Comparison of ENCODE assay signal across 20 cellular contexts in genomic region chr6:107931894-107932293, GRCh38. TPM values are rescaled to one million over a fixed set of nuclear protein-coding genes. Genes with fewer than 3 reads are reported as not detected.
DNase-seq lines count a peak whose midpoint lies in the region; ATAC-seq, FAIRE-seq and TF ChIP-seq lines count a peak whose summit lies in the region.
"Had no signal": no experiment of that assay in that cellular context is flagged by ENCODE, and none has a peak within 500 bp of the region (broad histone marks: within the 10 kb centered on the region; RNA-seq: fewer than 3 reads in every experiment).

No MANE protein-coding gene starts in this region.

- H3K36me3 Mint-ChIP-seq in progenitor cell of endocrine pancreas (ENCODE audit: insufficient read depth), result peaks cover 45% of the 10 kb centered on the region

- 12% methylated on average over 3 of the region's 3 CpGs for WGBS in HepG2 (ENCODE audit: low lambda C conversion rate)

- no peak overlapping the region for H3K9ac ChIP-seq in HepG2 (ENCODE audit: insufficient read depth, low read depth, low read length)

- TF ChIP-seq POLR2A in GM12891 (IDR thresholded peaks at IDR 0.05; ENCODE audit: low read depth, low read length) (no peak), HepG2 (IDR thresholded peaks at IDR 0.05; ENCODE audit: insufficient read depth in 1 of 2, low read depth in 2 of 2, low read length in 2 of 2) (no peak)

- FAIRE-seq in GM12891 (lab: Jason Lieb, UNC) (peak; percentile 33), HepG2 (lab: Jason Lieb, UNC) (peak; percentile 92)
- FAIRE-seq: A549, GM18507, H1 had no signal

- BruUV-seq in HepG2 (replicated peaks; lab: Mats Ljungman, UMichigan), result no TSS peak

- H3K27me3 ChIP-seq in HepG2 (ENCODE audit: control insufficient read depth in 1 of 2, insufficient read depth in 2 of 2, low read length in 2 of 2), result no peaks in the 10 kb centered on the region
- H3K27me3 ChIP-seq: SJCRH30 had no signal

- no peak overlapping the region for H2AFZ ChIP-seq in HepG2 (ENCODE audit: low read length)

- CTCF ChIA-PET in HepG2 (lab: Yijun Ruan, JAX; ENCODE audit: low intra/inter-chr PET ratio, low total read pairs), result no interaction called here

- no peak overlapping the region for H3K4me3 Mint-ChIP-seq in progenitor cell of endocrine pancreas (ENCODE audit: low read depth)
- H3K4me3 Mint-ChIP-seq: B cell, CD14-positive monocyte had no signal

- no peaks in the 10 kb centered on the region for H3K4me1 Mint-ChIP-seq in progenitor cell of endocrine pancreas (ENCODE audit: low read depth)
- H3K4me1 Mint-ChIP-seq: CD14-positive monocyte had no signal

- H3K9me3 Mint-ChIP-seq in progenitor cell of endocrine pancreas (ENCODE audit: low read depth), result peaks cover 20% of the 10 kb centered on the region

- POLR2A ChIA-PET in HepG2 (lab: Yijun Ruan, JAX), result interaction anchor here (0.8 to 2.3 kb wide), 4 partner anchors 8 to 26 kb away, joined by 3 to 13 read pairs (median 5); partner anchors contain the start of gene SEC63

- H3K9me3 ChIP-seq in HepG2 (ENCODE audit: low read length), result no peaks in the 10 kb centered on the region

- H3K27me3 Mint-ChIP-seq in progenitor cell of endocrine pancreas, result no peaks in the 10 kb centered on the region
- H3K27me3 Mint-ChIP-seq: B cell had no signal

- peaks cover 66% of the 10 kb centered on the region for H3K79me2 ChIP-seq in HepG2 (ENCODE audit: insufficient read depth, low read length)

- no peak overlapping the region for H3K27ac ChIP-seq in HepG2 (ENCODE audit: extremely low read length, insufficient read depth, low read length)
- H3K27ac ChIP-seq: A549, RWPE1, SJCRH30 had no signal

- peaks cover 43% of the 10 kb centered on the region for H4K20me1 ChIP-seq in HepG2 (ENCODE audit: insufficient read depth, low read length)

- H3K27ac Mint-ChIP-seq in progenitor cell of endocrine pancreas, result no peak overlapping the region
- H3K27ac Mint-ChIP-seq: B cell had no signal

- TF ChIP-seq EP300 in HepG2 (IDR thresholded peaks at IDR 0.05; ENCODE audit: low read depth in 2 of 2, low read length in 2 of 2), result peak in 1 of 2 experiments; percentile 75; a peak in 2 of 4 replicates
- peak; percentile 55; the same call in 1 of the 2 replicates for TF ChIP-seq EP300 in HepG2 (CRISPR knock-in tag; IDR thresholded peaks at IDR 0.05; ENCODE audit: borderline replicate concordance)

- in situ Hi-C loops in HepG2 (cut with HindIII; ENCODE audit: extremely low pct_ligation_motif_present, low pct_unique_long_range_greater_than_20kb), result no loop called here

- no peak for TF ChIP-seq RAD21 in HepG2 (CRISPR knock-in tag; IDR thresholded peaks at IDR 0.05)

- peaks cover 0 to 22% of the 10 kb centered on the region in 2 experiments; a peak in 3 of 5 replicates for H3K36me3 ChIP-seq in HepG2 (replicated peaks in 1 of 2; ENCODE audit: control insufficient read depth in 1 of 2, insufficient read depth in 2 of 2, low read length in 2 of 2)

- ATAC-seq in HepG2, result peak; percentile 90
- ATAC-seq in HG03521 (IDR thresholded peaks at IDR 0.05; ENCODE audit: unreplicated experiment), result no peak
- ATAC-seq: A549, HCT116 had no signal

- DNase-seq in COLO668 (lab: John Stamatoyannopoulos, UW; ENCODE audit: unreplicated experiment) (peak; percentile 10), GM12891 (ENCODE audit: insufficient read length, low spot score) (no peak), NCI-H510A treated with DMSO at 0.1 percent for 48 hours (lab: John Stamatoyannopoulos, UW) (peak; percentile 25), HepG2 (ENCODE audit: low spot score) (peak; percentile 86), GF-D8 (lab: John Stamatoyannopoulos, UW) (no peak), progenitor cell of endocrine pancreas (ENCODE audit: low spot score, unreplicated experiment) (no peak)
- DNase-seq: Karpas-422, NCI-H1694, NCI-H226, NCI-H524 treated with DMSO at 0.1 percent for 48 hours, SJCRH30, T-helper 1 cell had no signal

- intact Hi-C loops in HepG2 (cut with micrococcal nuclease; ENCODE audit: unreplicated experiment), result no loop called here

- no peak overlapping the region; a peak in 1 of 6 replicates for H3K4me3 ChIP-seq in HepG2 (replicated peaks in 1 of 3; ENCODE audit: insufficient read depth in 1 of 3, low read depth in 2 of 3, low read length in 3 of 3)
- H3K4me3 ChIP-seq: A549, SJCRH30 had no signal

- peak overlapping the region; percentile 25; the same call in 1 of the 2 replicates for H3K4me2 ChIP-seq in HepG2 (ENCODE audit: low read depth, low read length)
- H3K4me2 ChIP-seq: A549 had no signal

- peaks cover 40% of the 10 kb centered on the region for H3K4me1 ChIP-seq in HepG2 (ENCODE audit: insufficient read depth, low read length)
- H3K4me1 ChIP-seq: SJCRH30 had no signal

- TF ChIP-seq CTCF in HepG2 (CRISPR knock-in tag; IDR thresholded peaks at IDR 0.05) (no peak), progenitor cell of endocrine pancreas (IDR thresholded peaks at IDR 0.05; ENCODE audit: unreplicated experiment) (no peak)

TF ChIP-seq in GM12891, 5 proteins besides CTCF, POLR2A, EP300 and RAD21:
- TF ChIP-seq POLR2AphosphoS5 (IDR thresholded peaks at IDR 0.05; ENCODE audit: low read depth, low read length) (no peak), PAX5 (IDR thresholded peaks at IDR 0.05; ENCODE audit: insufficient read depth, low read length, severe bottlenecking) (no peak), POU2F2 (IDR thresholded peaks at IDR 0.05; ENCODE audit: low read depth, low read length) (no peak), SPI1 (IDR thresholded peaks at IDR 0.05; ENCODE audit: low read depth, low read length) (no peak), TAF1 (IDR thresholded peaks at IDR 0.05; ENCODE audit: low read depth, low read length) (no peak)
TF ChIP-seq in GM12891: peak in this region for 0.

TF ChIP-seq in HepG2, 621 proteins besides CTCF, POLR2A, EP300 and RAD21 (continues in another document):
- TF ChIP-seq ZNF792 (CRISPR knock-in tag; IDR thresholded peaks at IDR 0.05), result peak; percentile 49; the same call in 1 of the 2 replicates
- TF ChIP-seq ZNF180 (CRISPR knock-in tag; IDR thresholded peaks at IDR 0.05; ENCODE audit: borderline replicate concordance, low read depth), result no peak
- peak; percentile 84 for TF ChIP-seq BCL6 (CRISPR knock-in tag; IDR thresholded peaks at IDR 0.05)
- TF ChIP-seq HNF1A (IDR thresholded peaks at IDR 0.05; ENCODE audit: low read depth), result no peak
- TF ChIP-seq HNF1A (CRISPR knock-in tag; IDR thresholded peaks at IDR 0.05; ENCODE audit: borderline replicate concordance), result peak; percentile 39; the same call in 1 of the 2 replicates
- no peak for TF ChIP-seq ZNF790 (CRISPR knock-in tag; IDR thresholded peaks at IDR 0.05; ENCODE audit: borderline replicate concordance)
- TF ChIP-seq RFX3 (CRISPR knock-in tag; IDR thresholded peaks at IDR 0.05), result no peak
- TF ChIP-seq TCF7 (IDR thresholded peaks at IDR 0.05; ENCODE audit: low read depth), result peak; percentile 89

RNA-seq across cellular contexts. Expression of gene SEC63, which starts 26.1 kb away (rescaled TPM):
- polyA plus RNA-seq in GM12891 (2012; ENCODE audit: low read depth, missing spikeins), result 23.2 TPM
- 17.5 and 20.2 TPM in 2 replicates for total RNA-seq in HepG2 (2016; rRNA removed; fragmentation: Illumina TruSeq; extraction: Trizol)
- total RNA-seq in HepG2 (2016; cell fraction: cytosol; rRNA removed; fragmentation: Illumina TruSeq; extraction: Trizol; ENCODE audit: low read depth), result 21.6 and 28.5 TPM in 2 replicates
- total RNA-seq in HepG2 (2016; cell fraction: insoluble cytoplasmic fraction; rRNA removed; fragmentation: Illumina TruSeq; extraction: Trizol), result 15.0 and 16.4 TPM in 2 replicates
- 14.9 and 15.0 TPM in 2 replicates for total RNA-seq in HepG2 (2016; cell fraction: membrane; rRNA removed; fragmentation: Illumina TruSeq; extraction: Trizol)
- 66.1 and 77.7 TPM in 2 replicates for total RNA-seq in HepG2 (2016; cell fraction: nucleus; rRNA removed; fragmentation: Illumina TruSeq; extraction: Trizol)
- polyA plus RNA-seq in HepG2 (2011; rRNA removed), result 29.6 and 45.9 TPM in 2 replicates
- polyA plus RNA-seq in HepG2 (2011; cell fraction: cytosol; rRNA removed), result 8.5 and 13.3 TPM in 2 replicates
- 15.1 and 18.7 TPM in 2 replicates for polyA plus RNA-seq in HepG2 (2011; cell fraction: nucleus; rRNA removed)
- polyA plus RNA-seq in HepG2 (2012), result 54.3 and 117 TPM in 2 replicates
- 11.1 and 13.0 TPM in 2 replicates for polyA plus RNA-seq in HepG2 (2016; cell fraction: cytosol; fragmentation: Illumina TruSeq; extraction: Trizol; ENCODE audit: low read depth)
- polyA plus RNA-seq in HepG2 (2016; cell fraction: insoluble cytoplasmic fraction; fragmentation: Illumina TruSeq; extraction: Trizol; ENCODE audit: low read depth), result 56.3 and 56.5 TPM in 2 replicates
- polyA plus RNA-seq in HepG2 (2016; cell fraction: membrane; fragmentation: Illumina TruSeq; extraction: Trizol; ENCODE audit: low read depth), result 18.9 and 20.3 TPM in 2 replicates
- 161 and 164 TPM in 2 replicates for polyA plus RNA-seq in HepG2 (2016; cell fraction: nucleus; fragmentation: Illumina TruSeq; extraction: Trizol; ENCODE audit: insufficient read depth, low read depth)
- 13.4 and 20.4 TPM in 2 replicates for polyA minus RNA-seq in HepG2 (2011; rRNA and poly(A)+ RNA removed; ENCODE audit: low replicate concordance)
- polyA minus RNA-seq in HepG2 (2011; cell fraction: cytosol; rRNA and poly(A)+ RNA removed), result 16.7 and 26.4 TPM in 2 replicates
- polyA minus RNA-seq in HepG2 (2011; cell fraction: nucleus; rRNA and poly(A)+ RNA removed), result 82.8 and 89.0 TPM in 2 replicates
- total RNA-seq in progenitor cell of endocrine pancreas, result 111 and 112 TPM in 2 replicates

Comparison
In these comparisons a context has a peak if more than half of its experiments do, and no peak if none do; other contexts are left out.
1. DNase-seq: peak in COLO668 (single experiment), NCI-H510A treated with DMSO at 0.1 percent for 48 hours (single experiment) and HepG2 (single experiment); none in GM12891 (single experiment), GF-D8 (single experiment) and progenitor cell of endocrine pancreas (single experiment).